19 cellular contexts compared by ENCODE assay signal in the genomic region with DNA sequence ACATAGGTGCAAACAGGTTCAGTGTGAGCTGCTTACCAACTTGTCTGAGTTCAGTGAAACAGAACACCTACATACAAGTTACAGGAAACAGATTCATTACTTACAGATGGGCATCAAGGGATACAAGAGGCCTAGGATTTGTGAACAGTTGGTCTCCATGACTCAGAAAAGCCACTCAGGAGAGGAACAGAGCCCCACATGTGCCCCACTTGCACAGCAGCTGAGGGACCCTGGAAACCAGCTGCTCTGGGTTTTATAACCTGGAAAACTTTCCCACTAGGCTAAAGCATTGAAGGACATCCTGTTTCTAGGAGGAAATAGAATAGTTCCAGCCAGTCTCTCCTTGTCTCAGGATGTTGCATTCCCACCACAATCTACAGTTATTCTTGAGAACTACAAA.
DNase-seq lines count a peak whose midpoint lies in the region; ATAC-seq and TF ChIP-seq lines count a peak whose summit lies in the region.
"Had no signal": no experiment of that assay in that cellular context is flagged by ENCODE, and none has a peak within 500 bp of the region (broad histone marks: within the 10 kb centered on the region; RNA-seq: fewer than 3 reads in every experiment).

No MANE protein-coding gene starts in this region.

- TF ChIP-seq CTCF in fibroblast of mammary gland (conservative IDR thresholded peaks at IDR 0.05; ENCODE audit: control insufficient read depth, insufficient read depth, low read depth, low read length): no peak

- ATAC-seq in GM18858 (IDR thresholded peaks at IDR 0.05; ENCODE audit: unreplicated experiment): no peak
- ATAC-seq: GM23338, HCT116, Right ventricle myocardium inferior, T-helper 17 cell had no signal

- H3K4me3 ChIP-seq in fibroblast of mammary gland (ENCODE audit: control insufficient read depth, low read depth, low read length): no peak overlapping the region
- H3K4me3 ChIP-seq: GM23338 had no signal

- peak; percentile 54 for DNase-seq in DMS 273 (lab: John Stamatoyannopoulos, UW; ENCODE audit: unreplicated experiment)
- DNase-seq in DMS53 treated with DMSO at 0.1 percent for 48 hours (lab: John Stamatoyannopoulos, UW; ENCODE audit: unreplicated experiment): peak; percentile 44
- peak; percentile 62 for DNase-seq in NCI-H446 treated with DMSO at 0.1 percent for 48 hours (lab: John Stamatoyannopoulos, UW)
- peak; percentile 19 for DNase-seq in fibroblast of mammary gland (ENCODE audit: low read depth)
- DNase-seq in activated CD4-positive, alpha-beta T cell treated with anti-CD3 and anti-CD28 coated beads, Interleukin-2, amount 50 U/mL, for 1 hour: no peak
- no peak for DNase-seq in stimulated activated CD8-positive, alpha-beta memory T cell treated with anti-CD3 and anti-CD28 coated beads, Interleukin-4, amount 100 ng/mL, for 48 hours
- DNase-seq in NCI-H1092 treated with DMSO at 0.1 percent for 48 hours (lab: John Stamatoyannopoulos, UW): no peak
- DNase-seq: BE2C, IMR-90, MV-4-11, NCI-H1694 treated with DMSO at 0.1 percent for 48 hours, NCI-H2081 treated with DMSO at 0.1 percent for 48 hours, OCI-M1, SW 1271, T-helper 17 cell had no signal

Comparison
In these comparisons a context has a peak if more than half of its experiments do, and no peak if none do; other contexts are left out.
1. DNase-seq: peak in DMS 273 (single experiment), DMS53 treated with DMSO at 0.1 percent for 48 hours (single experiment), NCI-H446 treated with DMSO at 0.1 percent for 48 hours (single experiment) and fibroblast of mammary gland (single experiment); none in activated CD4-positive, alpha-beta T cell treated with anti-CD3 and anti-CD28 coated beads, Interleukin-2, amount 50 U/mL, for 1 hour (single experiment), stimulated activated CD8-positive, alpha-beta memory T cell treated with anti-CD3 and anti-CD28 coated beads, Interleukin-4, amount 100 ng/mL, for 48 hours (single experiment) and NCI-H1092 treated with DMSO at 0.1 percent for 48 hours (single experiment).